In genomic region chr15:63495343-63495742, GRCh38 we compare ENCODE assay signal across 17 cellular contexts. TPM values are rescaled to one million over a fixed set of nuclear protein-coding genes. Genes with fewer than 3 reads are reported as not detected.
DNase-seq lines count a peak whose midpoint lies in the region; ATAC-seq and TF ChIP-seq lines count a peak whose summit lies in the region.
"Had no signal": no experiment of that assay in that cellular context is flagged by ENCODE, and none has a peak within 500 bp of the region (broad histone marks: within the 10 kb centered on the region; RNA-seq: fewer than 3 reads in every experiment).

No MANE protein-coding gene starts in this region.

- ATAC-seq in natural killer cell (no peak), HG03108 (IDR thresholded peaks at IDR 0.05; ENCODE audit: unreplicated experiment) (no peak)
- ATAC-seq: lower lobe of right lung had no signal

- H3K36me3 ChIP-seq in CD4-positive, alpha-beta memory T cell (ENCODE audit: insufficient read depth, low read length) = no peaks in the 10 kb centered on the region
- no peaks in the 10 kb centered on the region for H3K36me3 ChIP-seq in WERI-Rb-1
- H3K36me3 ChIP-seq: BLaER1, lower lobe of right lung, right atrium auricular region had no signal

- peak overlapping the region; percentile 41 for H3K27ac ChIP-seq in CD4-positive, alpha-beta memory T cell (ENCODE audit: low read depth, low read length)
- peak overlapping the region; percentile 70 for H3K27ac ChIP-seq in WERI-Rb-1
- H3K27ac ChIP-seq: BLaER1, lower lobe of right lung, right atrium auricular region had no signal

- POLR2A ChIA-PET in activated CD4-positive, alpha-beta memory T cell treated with anti-CD3 and anti-CD28 coated beads, Interleukin-2, amount 10 ng/mL, durations not matched to agents 7 days and 5 days (lab: Charles Lee) = interaction anchor here (2.3 to 5.2 kb wide), 4 partner anchors 8 to 19 kb away, joined by 6 to 77 read pairs (median 30); partner anchors contain the start of gene USP3
- POLR2A ChIA-PET in activated CD4-positive, alpha-beta memory T cell treated with anti-CD3 and anti-CD28 coated beads for 36 hours (lab: Charles Lee) = interaction anchor here (1.0 to 5.1 kb wide), 6 partner anchors 9 to 105 kb away, joined by 3 to 42 read pairs (median 4); partner anchors contain the start of gene USP3
- POLR2A ChIA-PET in CD4-positive, alpha-beta memory T cell (lab: Charles Lee; ENCODE audit: partially characterized antibody) = interaction anchor here (1.1 to 28.5 kb wide), 7 partner anchors 7 to 105 kb away, joined by 3 to 906 read pairs (median 43); partner anchors contain the start of gene USP3

- intact Hi-C loops in activated CD4-positive, alpha-beta memory T cell treated with anti-CD3 and anti-CD28 coated beads for 36 hours (cut with micrococcal nuclease) = no loop called here
- intact Hi-C loops in CD4-positive, alpha-beta memory T cell (cut with micrococcal nuclease) = loop anchor here (1.0 kb wide), 1 partner anchor 8 kb away; no protein-coding TSS in a partner anchor
- intact Hi-C loops in natural killer cell (cut with micrococcal nuclease) = loop anchor here (5.0 kb wide), 2 partner anchors 397 to 597 kb away; partner anchors contain the start of gene CIAO2A

- no peak overlapping the region for H3K4me3 Mint-ChIP-seq in activated CD4-positive, alpha-beta memory T cell treated with anti-CD3 and anti-CD28 coated beads, Interleukin-2, amount 10 ng/mL, durations not matched to agents 7 days and 5 days
- H3K4me3 Mint-ChIP-seq in activated CD4-positive, alpha-beta memory T cell treated with anti-CD3 and anti-CD28 coated beads for 36 hours = no peak overlapping the region
- H3K4me3 Mint-ChIP-seq in CD4-positive, alpha-beta memory T cell = peak overlapping the region in 7 of 8 donors; percentile 57 to 79 (median 75)
- H3K4me3 Mint-ChIP-seq in natural killer cell = peak overlapping the region; percentile 7

- TF ChIP-seq CTCF in WERI-Rb-1 (IDR thresholded peaks at IDR 0.05; ENCODE audit: low read depth, low read length) (no peak), natural killer cell (IDR thresholded peaks at IDR 0.05) (no peak)

- CTCF ChIA-PET in activated CD4-positive, alpha-beta memory T cell treated with anti-CD3 and anti-CD28 coated beads, Interleukin-2, amount 10 ng/mL, durations not matched to agents 7 days and 5 days (lab: Charles Lee) = interaction anchor here (0.9 to 5.0 kb wide), 5 partner anchors 8 to 28 kb away, joined by 3 to 46 read pairs (median 20); partner anchors contain the start of gene USP3
- CTCF ChIA-PET in activated CD4-positive, alpha-beta memory T cell treated with anti-CD3 and anti-CD28 coated beads for 36 hours (lab: Charles Lee) = interaction anchor here (0.7 to 4.9 kb wide), 12 partner anchors 8 to 115 kb away, joined by 3 to 68 read pairs (median 4); no protein-coding TSS in a partner anchor
- CTCF ChIA-PET in CD4-positive, alpha-beta memory T cell (lab: Charles Lee; ENCODE audit: partially characterized antibody) = interaction anchor here (0.8 to 7.7 kb wide), 7 partner anchors 8 to 114 kb away, joined by 3 to 78 read pairs (median 28); partner anchors contain the start of gene USP3

- no peaks in the 10 kb centered on the region for H3K9me3 Mint-ChIP-seq in activated CD4-positive, alpha-beta memory T cell treated with anti-CD3 and anti-CD28 coated beads, Interleukin-2, amount 10 ng/mL, durations not matched to agents 7 days and 5 days
- no peaks in the 10 kb centered on the region for H3K9me3 Mint-ChIP-seq in activated CD4-positive, alpha-beta memory T cell treated with anti-CD3 and anti-CD28 coated beads for 36 hours
- H3K9me3 Mint-ChIP-seq in CD4-positive, alpha-beta memory T cell = peaks cover 0 to 2% (median 0%) of the 10 kb centered on the region in 8 donors
- H3K9me3 Mint-ChIP-seq in natural killer cell = no peaks in the 10 kb centered on the region

- H3K4me1 Mint-ChIP-seq in activated CD4-positive, alpha-beta memory T cell treated with anti-CD3 and anti-CD28 coated beads, Interleukin-2, amount 10 ng/mL, durations not matched to agents 7 days and 5 days = peaks cover 65% of the 10 kb centered on the region
- H3K4me1 Mint-ChIP-seq in activated CD4-positive, alpha-beta memory T cell treated with anti-CD3 and anti-CD28 coated beads for 36 hours (ENCODE audit: low read depth) = peaks cover 67% of the 10 kb centered on the region
- peaks cover 22 to 76% (median 50%) of the 10 kb centered on the region in 4 donors for H3K4me1 Mint-ChIP-seq in CD4-positive, alpha-beta memory T cell
- peaks cover 30 to 50% of the 10 kb centered on the region in 2 donors for H3K4me1 Mint-ChIP-seq in natural killer cell

- H3K27me3 Mint-ChIP-seq in activated CD4-positive, alpha-beta memory T cell treated with anti-CD3 and anti-CD28 coated beads, Interleukin-2, amount 10 ng/mL, durations not matched to agents 7 days and 5 days = peaks cover 2% of the 10 kb centered on the region
- no peaks in the 10 kb centered on the region for H3K27me3 Mint-ChIP-seq in activated CD4-positive, alpha-beta memory T cell treated with anti-CD3 and anti-CD28 coated beads for 36 hours
- H3K27me3 Mint-ChIP-seq in CD4-positive, alpha-beta memory T cell = no peaks in the 10 kb centered on the region
- H3K27me3 Mint-ChIP-seq in natural killer cell (ENCODE audit: low read depth in 2 of 2) = no peaks in the 10 kb centered on the region

- H3K4me3 ChIP-seq in CD4-positive, alpha-beta memory T cell (ENCODE audit: low read length in 2 of 2) = no peak overlapping the region
- no peak overlapping the region for H3K4me3 ChIP-seq in WERI-Rb-1 (ENCODE audit: low read depth, low read length)
- H3K4me3 ChIP-seq: BLaER1, lower lobe of right lung, right atrium auricular region had no signal

- peak overlapping the region; percentile 62 for H3K27ac Mint-ChIP-seq in activated CD4-positive, alpha-beta memory T cell treated with anti-CD3 and anti-CD28 coated beads, Interleukin-2, amount 10 ng/mL, durations not matched to agents 7 days and 5 days
- no peak overlapping the region for H3K27ac Mint-ChIP-seq in activated CD4-positive, alpha-beta memory T cell treated with anti-CD3 and anti-CD28 coated beads for 36 hours
- peak overlapping the region in 2 of 7 donors; percentile 94 to 95 for H3K27ac Mint-ChIP-seq in CD4-positive, alpha-beta memory T cell
- no peak overlapping the region for H3K27ac Mint-ChIP-seq in natural killer cell

- no peaks in the 10 kb centered on the region for H3K9me3 ChIP-seq in CD4-positive, alpha-beta memory T cell (ENCODE audit: control insufficient read depth in 1 of 2, low read length in 2 of 2)
- no peaks in the 10 kb centered on the region for H3K9me3 ChIP-seq in WERI-Rb-1 (ENCODE audit: severe bottlenecking)
- H3K9me3 ChIP-seq: BLaER1, lower lobe of right lung, right atrium auricular region had no signal

- no peak for DNase-seq in activated CD4-positive, alpha-beta memory T cell treated with anti-CD3 and anti-CD28 coated beads, Interleukin-2, amount 10 ng/mL, durations not matched to agents 7 days and 5 days
- no peak for DNase-seq in activated CD4-positive, alpha-beta memory T cell treated with anti-CD3 and anti-CD28 coated beads for 36 hours
- no peak for DNase-seq in CD4-positive, alpha-beta memory T cell
- DNase-seq in WERI-Rb-1 = peak; percentile 25
- no peak for DNase-seq in natural killer cell
- DNase-seq in DMS 273 treated with DMSO at 0.1 percent for 48 hours (lab: John Stamatoyannopoulos, UW) = no peak
- DNase-seq in SK-N-DZ (ENCODE audit: low spot score) = no peak
- DNase-seq: DMS153; HCEC 1CT; hypothalamus; lower lobe of right lung; NCI-H1417 treated with DMSO at 0.1 percent for 48 hours; Right ventricle myocardium superior; stimulated activated CD4-positive, alpha-beta T cell treated with anti-CD3 and anti-CD28 coated beads, Interleukin-12 subunit alpha, Interleukin-12 subunit beta, amount 100 ng/mL, for 4 hours had no signal

- no peaks in the 10 kb centered on the region for H3K36me3 Mint-ChIP-seq in activated CD4-positive, alpha-beta memory T cell treated with anti-CD3 and anti-CD28 coated beads, Interleukin-2, amount 10 ng/mL, durations not matched to agents 7 days and 5 days (ENCODE audit: low read depth)
- H3K36me3 Mint-ChIP-seq in activated CD4-positive, alpha-beta memory T cell treated with anti-CD3 and anti-CD28 coated beads for 36 hours = no peaks in the 10 kb centered on the region
- peaks cover 0 to 7% of the 10 kb centered on the region in 2 donors for H3K36me3 Mint-ChIP-seq in CD4-positive, alpha-beta memory T cell
- no peaks in the 10 kb centered on the region for H3K36me3 Mint-ChIP-seq in natural killer cell

- no peaks in the 10 kb centered on the region for H3K27me3 ChIP-seq in CD4-positive, alpha-beta memory T cell (ENCODE audit: insufficient read depth, low read length)
- no peaks in the 10 kb centered on the region for H3K27me3 ChIP-seq in WERI-Rb-1 (ENCODE audit: insufficient read depth, low read depth, severe bottlenecking)
- H3K27me3 ChIP-seq: BLaER1, right atrium auricular region had no signal

- H3K4me1 ChIP-seq in CD4-positive, alpha-beta memory T cell (ENCODE audit: insufficient read depth, low read length) = peaks cover 80% of the 10 kb centered on the region

RNA-seq across cellular contexts. Expression of gene USP3, which starts 9.1 kb away (rescaled TPM):
- total RNA-seq in activated CD4-positive, alpha-beta memory T cell treated with anti-CD3 and anti-CD28 coated beads, Interleukin-2, amount 10 ng/mL, durations not matched to agents 7 days and 5 days = 10 to 100 TPM; 67.9 to 68.7 TPM
- total RNA-seq in activated CD4-positive, alpha-beta memory T cell treated with anti-CD3 and anti-CD28 coated beads for 36 hours = 10 to 100 TPM; 46.1 to 48.9 TPM
- 100 to 1,000 TPM; 148 to 159 TPM for total RNA-seq in CD4-positive, alpha-beta memory T cell
- polyA plus RNA-seq in CD4-positive, alpha-beta memory T cell = 10 to 100 TPM; 61.6 to 76.1 TPM
- total RNA-seq in natural killer cell = 100 to 1,000 TPM; 163 to 187 (median 169) TPM
- polyA plus RNA-seq in SK-N-DZ (2014; cell fraction: cytosol; rRNA removed) = 39.4 and 44.9 TPM in 2 replicates
- polyA plus RNA-seq in SK-N-DZ (2014; cell fraction: nucleus; rRNA removed) = 66.3 and 91.6 TPM in 2 replicates

Comparison
In these comparisons a context has a peak if more than half of its experiments do, and no peak if none do; other contexts are left out.
1. H3K4me3 Mint-ChIP-seq: peak in CD4-positive, alpha-beta memory T cell (7 of 8) and natural killer cell (single experiment); none in activated CD4-positive, alpha-beta memory T cell treated with anti-CD3 and anti-CD28 coated beads, Interleukin-2, amount 10 ng/mL, durations not matched to agents 7 days and 5 days (single experiment) and activated CD4-positive, alpha-beta memory T cell treated with anti-CD3 and anti-CD28 coated beads for 36 hours (single experiment).